10 cellular contexts compared by ENCODE assay signal in the genomic region with DNA sequence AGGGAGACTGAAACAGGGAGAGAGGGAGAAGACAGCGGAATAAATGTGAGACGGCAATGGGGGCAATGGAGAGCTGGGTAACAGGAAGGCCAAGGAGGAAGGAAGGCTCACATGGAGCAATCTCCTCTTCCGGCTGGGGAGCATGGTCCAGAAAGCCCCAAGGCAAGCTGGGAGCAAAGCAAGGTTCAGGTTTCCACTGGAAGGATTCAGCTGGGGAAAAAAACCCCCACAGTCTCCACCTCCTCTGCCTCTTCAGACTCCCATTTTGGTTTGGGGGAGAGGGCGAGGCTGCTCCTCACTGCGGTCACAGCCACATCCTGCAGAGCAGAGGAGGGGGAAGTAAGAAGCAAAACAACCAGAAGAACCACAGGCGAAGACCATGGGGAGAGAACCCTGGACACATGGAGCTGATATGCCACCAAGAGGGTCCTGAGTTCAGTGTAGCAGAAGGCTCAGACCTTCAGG. TPM values are rescaled to one million over a fixed set of nuclear protein-coding genes. Genes with fewer than 3 reads are reported as not detected.
DNase-seq lines count a peak whose midpoint lies in the region; TF ChIP-seq lines count a peak whose summit lies in the region.
"Had no signal": no experiment of that assay in that cellular context is flagged by ENCODE, and none has a peak within 500 bp of the region (broad histone marks: within the 10 kb centered on the region; RNA-seq: fewer than 3 reads in every experiment).

No MANE protein-coding gene starts in this region.

- H3K36me3 ChIP-seq in tibial nerve (peaks cover 0 to 56% (median 0%) of the 10 kb centered on the region in 3 donors), mesenchymal stem cell (ENCODE audit: control insufficient read depth in 1 of 2, insufficient read depth in 2 of 2, low read depth in 1 of 2, low read length in 2 of 2) (peaks cover 35 to 67% of the 10 kb centered on the region in 2 experiments)

- TF ChIP-seq CTCF in tibial nerve (IDR thresholded peaks at IDR 0.05) = no peak

- H3K4me3 ChIP-seq in tibial nerve (peak overlapping the region in 3 of 4 donors; percentile 4 to 41 (median 39)), mesenchymal stem cell (ENCODE audit: insufficient read depth in 1 of 2, low read depth in 1 of 2, low read length in 2 of 2) (no peak overlapping the region)
- H3K4me3 ChIP-seq: smooth muscle cell had no signal

- H3K27me3 ChIP-seq in layer of hippocampus (ENCODE audit: control insufficient read depth, insufficient read depth, low read length) (no peaks in the 10 kb centered on the region), tibial nerve (no peaks in the 10 kb centered on the region), mesenchymal stem cell (ENCODE audit: control insufficient read depth in 1 of 2, insufficient read depth in 1 of 2, low read length in 2 of 2) (no peaks in the 10 kb centered on the region)

- H3K14ac ChIP-seq in mesenchymal stem cell (ENCODE audit: low read length in 2 of 2) = no peak overlapping the region

- H3K23ac ChIP-seq in mesenchymal stem cell (ENCODE audit: low read length in 2 of 2) = no peak overlapping the region

- peak overlapping the region; percentile 49 for H3K27ac ChIP-seq in layer of hippocampus (ENCODE audit: low read depth, low read length)
- H3K27ac ChIP-seq in tibial nerve = peak overlapping the region in 3 of 4 donors; percentile 1 to 51 (median 43)
- H3K27ac ChIP-seq in mesenchymal stem cell (ENCODE audit: low read length, poor library complexity, severe bottlenecking) = no peak overlapping the region

- WGBS in tibial nerve, 2 donors = 73 to 82% methylated on average over 6 of the region's 6 CpGs
- 95% methylated on average over 6 of the region's 6 CpGs for WGBS in mesenchymal stem cell

- no peak for TF ChIP-seq EP300 in tibial nerve (IDR thresholded peaks at IDR 0.05)

- no peak overlapping the region for H2BK15ac ChIP-seq in mesenchymal stem cell (ENCODE audit: low read depth, poor library complexity, severe bottlenecking)

- no peak overlapping the region for H3K4ac ChIP-seq in mesenchymal stem cell (ENCODE audit: low read depth in 1 of 2, low read length in 2 of 2)

- TF ChIP-seq POLR2A in tibial nerve (IDR thresholded peaks at IDR 0.05) = no peak

- H2BK5ac ChIP-seq in mesenchymal stem cell (ENCODE audit: low read depth, low read length, poor library complexity, severe bottlenecking) = no peak overlapping the region

- no peak overlapping the region for H2BK120ac ChIP-seq in mesenchymal stem cell (ENCODE audit: low read depth, low read length)

- H3K79me1 ChIP-seq in mesenchymal stem cell (replicated peaks; ENCODE audit: low read length, poor library complexity, severe bottlenecking) = peaks cover 10% of the 10 kb centered on the region

- H3K4me2 ChIP-seq in mesenchymal stem cell (ENCODE audit: low read length, poor library complexity, severe bottlenecking) = no peak overlapping the region
- H3K4me2 ChIP-seq: smooth muscle cell had no signal

- H3K4me1 ChIP-seq in tibial nerve (peaks cover 0 to 16% (median 3%) of the 10 kb centered on the region in 4 donors), mesenchymal stem cell (ENCODE audit: control insufficient read depth, insufficient read depth, low read depth, low read length) (no peaks in the 10 kb centered on the region)

- H2BK12ac ChIP-seq in mesenchymal stem cell (ENCODE audit: low read length in 2 of 2) = no peak overlapping the region

- no peak overlapping the region for H3K18ac ChIP-seq in mesenchymal stem cell (ENCODE audit: low read depth in 1 of 2, low read length in 2 of 2)

- no peak overlapping the region for H4K8ac ChIP-seq in mesenchymal stem cell (ENCODE audit: low read length)

- H2AFZ ChIP-seq in mesenchymal stem cell (ENCODE audit: low read depth, low read length) = no peak overlapping the region

- no peak overlapping the region for H3K9ac ChIP-seq in mesenchymal stem cell (ENCODE audit: low read length)

- H3K9me3 ChIP-seq in tibial nerve = no peaks in the 10 kb centered on the region
- no peaks in the 10 kb centered on the region for H3K9me3 ChIP-seq in mesenchymal stem cell (ENCODE audit: control insufficient read depth, low read length)

- H2AK5ac ChIP-seq in mesenchymal stem cell (ENCODE audit: low read length, severe bottlenecking) = no peak overlapping the region

- H4K91ac ChIP-seq in mesenchymal stem cell (ENCODE audit: low read length) = no peak overlapping the region

- peak; percentile 93 for DNase-seq in MV-4-11 (lab: John Stamatoyannopoulos, UW)
- peak; percentile 31 for DNase-seq in activated T-cell treated with anti-CD3 and anti-CD28 coated beads for 1 hour (ENCODE audit: low read depth)
- no peak for DNase-seq in tibial nerve (ENCODE audit: low spot score in 2 of 2)
- no peak for DNase-seq in mesenchymal stem cell
- no peak for DNase-seq in hepatic stellate cell (ENCODE audit: low spot score)
- DNase-seq in dedifferentiated amniotic fluid mesenchymal stem cell (ENCODE audit: extremely low spot score) = no peak
- no peak for DNase-seq in inferior parietal cortex (ENCODE audit: extremely low spot score)

RNA-seq across cellular contexts. Expression of gene TNFAIP8L2, which starts 0.7 kb away (rescaled TPM):
- 10 to 100 TPM in 1 of 4 donors, 1 to 10 TPM in 3; 4.4 to 12.9 (median 8.6) TPM for total RNA-seq in tibial nerve
- not detected for polyA plus RNA-seq in mesenchymal stem cell (2013, experiment 1 of 2)
- polyA plus RNA-seq in mesenchymal stem cell (2013, experiment 2 of 2) = not detected
- total RNA-seq: HT1080, smooth muscle cell had no signal

RNA-seq across cellular contexts. Expression of gene LYSMD1, which starts 8.6 kb away (rescaled TPM):
- total RNA-seq in tibial nerve = 10 to 100 TPM; 10.1 to 16.5 (median 13.8) TPM
- 5.9 TPM for polyA plus RNA-seq in mesenchymal stem cell (2013, experiment 1 of 2)
- 5.2 TPM for polyA plus RNA-seq in mesenchymal stem cell (2013, experiment 2 of 2)

RNA-seq across cellular contexts. Expression of gene SCNM1, which starts 8.8 kb away (rescaled TPM):
- 10 to 100 TPM; 20.5 to 42.6 (median 31.2) TPM for total RNA-seq in tibial nerve
- 51.1 TPM for polyA plus RNA-seq in mesenchymal stem cell (2013, experiment 1 of 2)
- polyA plus RNA-seq in mesenchymal stem cell (2013, experiment 2 of 2) = 52.4 TPM

RNA-seq across cellular contexts. Expression of gene SEMA6C, which starts 10.7 kb away (rescaled TPM):
- total RNA-seq in tibial nerve = 10 to 100 TPM; 15.5 to 28.7 (median 18.7) TPM
- 1.1 TPM for polyA plus RNA-seq in mesenchymal stem cell (2013, experiment 1 of 2)
- polyA plus RNA-seq in mesenchymal stem cell (2013, experiment 2 of 2) = 1.2 TPM

RNA-seq across cellular contexts. Expression of gene TMOD4, which starts 18.7 kb away (rescaled TPM):
- 1 to 10 TPM in 2 of 4 donors, not detected in 2; 1.1 to 4.8 TPM for total RNA-seq in tibial nerve
- 0.06 TPM for polyA plus RNA-seq in mesenchymal stem cell (2013, experiment 1 of 2)
- 0.14 TPM for polyA plus RNA-seq in mesenchymal stem cell (2013, experiment 2 of 2)
- total RNA-seq: smooth muscle cell had no signal

Comparison
In these comparisons a context has a peak if more than half of its experiments do, and no peak if none do; other contexts are left out.
1. DNase-seq: peak in MV-4-11 (single experiment) and activated T-cell treated with anti-CD3 and anti-CD28 coated beads for 1 hour (single experiment); none in tibial nerve (0 of 2), mesenchymal stem cell (single experiment), hepatic stellate cell (single experiment), dedifferentiated amniotic fluid mesenchymal stem cell (single experiment) and inferior parietal cortex (single experiment).
2. H3K4me3 ChIP-seq: peak in tibial nerve (3 of 4); none in mesenchymal stem cell (0 of 2).